19 cellular contexts compared by ENCODE assay signal in genomic region chr1:172005856-172006255, GRCh38.
DNase-seq lines count a peak whose midpoint lies in the region; ATAC-seq and TF ChIP-seq lines count a peak whose summit lies in the region.
"Had no signal": no experiment of that assay in that cellular context is flagged by ENCODE, and none has a peak within 500 bp of the region (broad histone marks: within the 10 kb centered on the region; RNA-seq: fewer than 3 reads in every experiment).

No MANE protein-coding gene starts in this region.

- H3K18ac ChIP-seq in neuronal stem cell (ENCODE audit: low read length): no peak overlapping the region

- no peak overlapping the region for H2BK5ac ChIP-seq in neuronal stem cell (ENCODE audit: low read length)

- H3K4ac ChIP-seq in neuronal stem cell (ENCODE audit: low read length): no peak overlapping the region

- H2AFZ ChIP-seq in neuronal stem cell (ENCODE audit: low read length): no peak overlapping the region
- H2AFZ ChIP-seq: neural progenitor cell had no signal

- H4K8ac ChIP-seq in neuronal stem cell (ENCODE audit: low read depth, low read length): no peak overlapping the region

- no peak overlapping the region for H2BK15ac ChIP-seq in neuronal stem cell (ENCODE audit: low read length)

- no peaks in the 10 kb centered on the region for H3K36me3 ChIP-seq in neuronal stem cell (replicated peaks in 1 of 2; ENCODE audit: control insufficient read depth in 2 of 2, insufficient read depth in 2 of 2, low read length in 2 of 2)
- H3K36me3 ChIP-seq: breast epithelium, suprapubic skin had no signal

- peaks cover 11% of the 10 kb centered on the region for H3K9me3 Mint-ChIP-seq in HFFc6

- ATAC-seq in left colon (peak; percentile 55), omental fat pad (ENCODE audit: low FRiP score) (no peak), GM21360 (IDR thresholded peaks at IDR 0.05; ENCODE audit: unreplicated experiment) (no peak)

- DNase-seq in AG08395 (ENCODE audit: low spot score) (peak; percentile 31), HFFc6 (peak; percentile 76), astrocyte of the hippocampus (ENCODE audit: low read depth, low spot score) (peak; percentile 80), left colon (no peak), omental fat pad (ENCODE audit: low spot score) (no peak), NCI-H1417 treated with DMSO at 0.1 percent for 48 hours (lab: John Stamatoyannopoulos, UW) (no peak), neuronal stem cell (ENCODE audit: low spot score) (no peak)
- DNase-seq: activated CD4-positive, alpha-beta memory T cell treated with anti-CD3 and anti-CD28 coated beads for 36 hours; activated gamma-delta T cell; head of caudate nucleus; NCI-H2029; NCI-H526 treated with DMSO at 0.1 percent for 48 hours; T-helper 9 cell had no signal

- no peak overlapping the region for H3K4me2 ChIP-seq in neuronal stem cell (ENCODE audit: insufficient read depth, low read length, poor library complexity, severe bottlenecking)
- H3K4me2 ChIP-seq: KMS-11, neural progenitor cell had no signal

- H2BK120ac ChIP-seq in neuronal stem cell (ENCODE audit: low read depth, low read length): no peak overlapping the region

- peaks cover 0 to 4% of the 10 kb centered on the region in 2 donors for H3K9me3 ChIP-seq in neuronal stem cell (replicated peaks in 1 of 2; ENCODE audit: control insufficient read depth in 2 of 2, insufficient read depth in 1 of 2, low read depth in 1 of 2, low read length in 2 of 2)
- H3K9me3 ChIP-seq: suprapubic skin had no signal

- intact Hi-C loops in left colon (cut with DNase I, micrococcal nuclease): no loop called here

- H2AK5ac ChIP-seq in neuronal stem cell (ENCODE audit: low read depth, low read length): no peak overlapping the region

- H4K91ac ChIP-seq in neuronal stem cell (ENCODE audit: low read depth, low read length, poor library complexity): no peak overlapping the region

- H3K4me1 Mint-ChIP-seq in HFFc6 (ENCODE audit: low read depth): peaks cover 36% of the 10 kb centered on the region
- H3K4me1 Mint-ChIP-seq: neural progenitor cell had no signal

- H2BK12ac ChIP-seq in neuronal stem cell (ENCODE audit: low read length): no peak overlapping the region

- WGBS in neuronal stem cell (ENCODE audit: extremely low coverage in 2 of 2, insufficient read length in 2 of 2, insufficient replicate concordance in 1 of 2), 2 donors: no CpG with 5 or more reads among the region's 1 CpG

- H3K79me1 ChIP-seq in neuronal stem cell (ENCODE audit: low read depth, low read length): no peaks in the 10 kb centered on the region

- no peak overlapping the region for H3K27ac ChIP-seq in neuronal stem cell (replicated peaks; ENCODE audit: low read length)
- H3K27ac ChIP-seq: breast epithelium, KMS-11, neural progenitor cell, suprapubic skin had no signal

- H3K14ac ChIP-seq in neuronal stem cell (ENCODE audit: low read length): no peak overlapping the region

- no peak overlapping the region for H3K23ac ChIP-seq in neuronal stem cell (ENCODE audit: low read depth, low read length, poor library complexity)

- H3K4me3 ChIP-seq in neuronal stem cell (ENCODE audit: low read length in 2 of 2): no peak overlapping the region
- H3K4me3 ChIP-seq: breast epithelium, lung, neural progenitor cell, suprapubic skin had no signal

- H3K4me3 Mint-ChIP-seq in HFFc6: no peak overlapping the region
- H3K4me3 Mint-ChIP-seq: activated CD4-positive, alpha-beta memory T cell treated with anti-CD3 and anti-CD28 coated beads for 36 hours; neural progenitor cell had no signal

- TF ChIP-seq CTCF in HFFc6 (IDR thresholded peaks at IDR 0.05): no peak
- TF ChIP-seq CTCF in omental fat pad (IDR thresholded peaks at IDR 0.05): no peak

- no peaks in the 10 kb centered on the region; the same call in 1 of the 2 replicates for H3K27me3 Mint-ChIP-seq in HFFc6 (ENCODE audit: insufficient read depth)
- H3K27me3 Mint-ChIP-seq: activated CD4-positive, alpha-beta memory T cell treated with anti-CD3 and anti-CD28 coated beads for 36 hours had no signal

- peaks cover 10% of the 10 kb centered on the region for H3K36me3 Mint-ChIP-seq in HFFc6 (ENCODE audit: low read depth)
- H3K36me3 Mint-ChIP-seq: activated CD4-positive, alpha-beta memory T cell treated with anti-CD3 and anti-CD28 coated beads for 36 hours; neural progenitor cell had no signal

- H3K9ac ChIP-seq in neuronal stem cell (ENCODE audit: low read depth, low read length, poor library complexity): no peak overlapping the region
- H3K9ac ChIP-seq: KMS-11, neural progenitor cell had no signal

- H3K27me3 ChIP-seq in neuronal stem cell (ENCODE audit: control insufficient read depth in 3 of 3, insufficient read depth in 3 of 3, low read depth in 1 of 3, low read length in 3 of 3): peaks cover 0 to 3% (median 0%) of the 10 kb centered on the region in 3 experiments
- H3K27me3 ChIP-seq: breast epithelium, neural progenitor cell, suprapubic skin had no signal

- peak overlapping the region; percentile 34 for H3K27ac Mint-ChIP-seq in HFFc6
- H3K27ac Mint-ChIP-seq: activated CD4-positive, alpha-beta memory T cell treated with anti-CD3 and anti-CD28 coated beads for 36 hours; neural progenitor cell had no signal

- no peaks in the 10 kb centered on the region for H3K4me1 ChIP-seq in neuronal stem cell (ENCODE audit: control insufficient read depth in 2 of 2, insufficient read depth in 1 of 2, low read depth in 1 of 2, low read length in 2 of 2)
- H3K4me1 ChIP-seq: breast epithelium, neural progenitor cell, suprapubic skin had no signal

Comparison
In these comparisons a context has a peak if more than half of its experiments do, and no peak if none do; other contexts are left out.
1. DNase-seq: peak in AG08395 (single experiment), HFFc6 (single experiment) and astrocyte of the hippocampus (single experiment); none in left colon (0 of 2), omental fat pad (single experiment), NCI-H1417 treated with DMSO at 0.1 percent for 48 hours (single experiment) and neuronal stem cell (single experiment).